ENCODE assay signal across 20 cellular contexts in genomic region chr20:52748235-52748950, GRCh38.
A peak's percentile ranks its signal among the peaks of the same experiment; 100 is the strongest.
DNase-seq lines count a peak whose midpoint lies in the region; ATAC-seq and TF ChIP-seq lines count a peak whose summit lies in the region.
"Had no signal": no experiment of that assay in that cellular context is flagged by ENCODE, and none has a peak within 500 bp of the region (broad histone marks: within the 10 kb centered on the region; RNA-seq: fewer than 3 reads in every experiment).

No MANE protein-coding gene starts in this region.

- no peak overlapping the region for H2AFZ ChIP-seq in H9 (ENCODE audit: low read length)

- H2BK5ac ChIP-seq in H9 (ENCODE audit: insufficient read length, low read length) = no peak overlapping the region

- H3K79me2 ChIP-seq in H9 (ENCODE audit: insufficient read depth, low read length) = no peaks in the 10 kb centered on the region

- H2BK15ac ChIP-seq in H9 (ENCODE audit: low read depth, low read length) = no peak overlapping the region

- intact Hi-C loops in left cardiac atrium (cut with DNase I) = no loop called here
- intact Hi-C loops in sigmoid colon (cut with DNase I) = no loop called here

- H3K79me1 ChIP-seq in H9 (ENCODE audit: insufficient read depth, low read depth, low read length, poor library complexity, severe bottlenecking) = no peaks in the 10 kb centered on the region

- peak; percentile 55 to 83 for ATAC-seq in left cardiac atrium
- ATAC-seq: stimulated activated naive CD8-positive, alpha-beta T cell treated with anti-CD3 and anti-CD28 coated beads, Interleukin-15, amount 100 ng/mL, for 72 hours had no signal

- H3K4ac ChIP-seq in H9 (ENCODE audit: low read depth, low read length) = no peak overlapping the region

- WGBS in sigmoid colon, 2 donors = 74 to 76% methylated on average over 13 of the region's 13 CpGs
- WGBS in H9 (ENCODE audit: extremely low coverage, insufficient read length, low lambda C conversion rate) = no CpG with 5 or more reads among the region's 13 CpGs

- no peak overlapping the region for H2BK120ac ChIP-seq in H9 (ENCODE audit: low read depth, low read length, poor library complexity, severe bottlenecking)

- no peak overlapping the region for H3K4me2 ChIP-seq in H9 (ENCODE audit: insufficient read depth, insufficient read length, low read length)

- H3K4me3 Mint-ChIP-seq in type B pancreatic cell (no peak overlapping the region), H9 (no peak overlapping the region)
- H3K4me3 Mint-ChIP-seq: dendritic cell treated with granulocyte-macrophage colony-stimulating factor and Interleukin-4, amounts not matched to agents 40 ng/mL and 50 ng/mL, for 4 days; stimulated activated naive CD8-positive, alpha-beta T cell treated with anti-CD3 and anti-CD28 coated beads, Interleukin-15, amount 100 ng/mL, for 72 hours had no signal

- H3T11ph ChIP-seq in H9 (ENCODE audit: low read length) = no peak overlapping the region

- no peak overlapping the region for H3K27ac ChIP-seq in WERI-Rb-1
- peak overlapping the region; percentile 9 to 55 (median 30) for H3K27ac ChIP-seq in sigmoid colon
- H3K27ac ChIP-seq in H9 (ENCODE audit: insufficient read length, low read depth, low read length) = no peak overlapping the region
- H3K27ac ChIP-seq: body of pancreas had no signal

- no peak overlapping the region for H2AK5ac ChIP-seq in H9 (ENCODE audit: insufficient read length, low read length)

- H4K91ac ChIP-seq in H9 (ENCODE audit: insufficient read length, low read depth, low read length) = no peak overlapping the region

- H3K18ac ChIP-seq in H9 (ENCODE audit: insufficient read length, low read depth, low read length) = no peak overlapping the region

- no peak overlapping the region for H3K56ac ChIP-seq in H9 (ENCODE audit: insufficient read length, low read depth, low read length)

- H3K9me3 Mint-ChIP-seq in type B pancreatic cell = no peaks in the 10 kb centered on the region
- no peaks in the 10 kb centered on the region for H3K9me3 Mint-ChIP-seq in H9
- H3K9me3 Mint-ChIP-seq: dendritic cell treated with granulocyte-macrophage colony-stimulating factor and Interleukin-4, amounts not matched to agents 40 ng/mL and 50 ng/mL, for 4 days; stimulated activated naive CD8-positive, alpha-beta T cell treated with anti-CD3 and anti-CD28 coated beads, Interleukin-15, amount 100 ng/mL, for 72 hours had no signal

- H3K4me1 ChIP-seq in sigmoid colon = peaks cover 0 to 8% (median 0%) of the 10 kb centered on the region in 4 donors
- no peaks in the 10 kb centered on the region for H3K4me1 ChIP-seq in H9 (ENCODE audit: insufficient read depth, low read length)
- H3K4me1 ChIP-seq: body of pancreas had no signal

- H3K14ac ChIP-seq in H9 (ENCODE audit: insufficient read depth, low read length) = no peak overlapping the region

- no peak overlapping the region for H3K27ac Mint-ChIP-seq in type B pancreatic cell
- no peak overlapping the region for H3K27ac Mint-ChIP-seq in H9
- H3K27ac Mint-ChIP-seq: dendritic cell treated with granulocyte-macrophage colony-stimulating factor and Interleukin-4, amounts not matched to agents 40 ng/mL and 50 ng/mL, for 4 days; stimulated activated naive CD8-positive, alpha-beta T cell treated with anti-CD3 and anti-CD28 coated beads, Interleukin-15, amount 100 ng/mL, for 72 hours had no signal

- H3K36me3 Mint-ChIP-seq in type B pancreatic cell (no peaks in the 10 kb centered on the region), H9 (ENCODE audit: insufficient read depth in 1 of 3, low read depth in 3 of 3) (no peaks in the 10 kb centered on the region)

- no peak overlapping the region for H3K9ac ChIP-seq in H9 (ENCODE audit: extremely low read depth, insufficient read length, low read length)

- no peak overlapping the region for H3K23ac ChIP-seq in H9 (ENCODE audit: insufficient read length, low read depth, low read length)

- no peak overlapping the region for H2BK20ac ChIP-seq in H9 (ENCODE audit: low read depth, low read length, poor library complexity, severe bottlenecking)

- H4K5ac ChIP-seq in H9 (ENCODE audit: insufficient read length, low read depth, low read length) = no peak overlapping the region

- no peak overlapping the region for H2BK12ac ChIP-seq in H9 (ENCODE audit: insufficient read length, low read depth, low read length)

- no peak for TF ChIP-seq POLR2A in sigmoid colon (IDR thresholded peaks at IDR 0.05)

- TF ChIP-seq CTCF in WERI-Rb-1 (IDR thresholded peaks at IDR 0.05; ENCODE audit: low read depth, low read length) = no peak
- no peak for TF ChIP-seq CTCF in sigmoid colon (IDR thresholded peaks at IDR 0.05)
- TF ChIP-seq CTCF in type B pancreatic cell (conservative IDR thresholded peaks at IDR 0.05) = no peak
- TF ChIP-seq CTCF in H9 (conservative IDR thresholded peaks at IDR 0.05) = no peak

- H3K36me3 ChIP-seq in WERI-Rb-1 = no peaks in the 10 kb centered on the region
- H3K36me3 ChIP-seq in sigmoid colon = no peaks in the 10 kb centered on the region

- H3K4me3 ChIP-seq in WERI-Rb-1 (ENCODE audit: low read depth, low read length) = no peak overlapping the region
- no peak overlapping the region for H3K4me3 ChIP-seq in sigmoid colon
- H3K4me3 ChIP-seq: body of pancreas had no signal

- no peak overlapping the region for H4K8ac ChIP-seq in H9 (replicated peaks; ENCODE audit: insufficient read length, low read depth, low read length)

- H3K27me3 ChIP-seq in WERI-Rb-1 (ENCODE audit: insufficient read depth, low read depth, severe bottlenecking) = no peaks in the 10 kb centered on the region
- H3K27me3 ChIP-seq in sigmoid colon = no peaks in the 10 kb centered on the region
- H3K27me3 ChIP-seq in H9 (ENCODE audit: insufficient read depth, low read length) = no peaks in the 10 kb centered on the region
- H3K27me3 ChIP-seq: body of pancreas had no signal

- no peaks in the 10 kb centered on the region for H3K23me2 ChIP-seq in H9 (ENCODE audit: insufficient read length, low read depth, low read length, poor library complexity, severe bottlenecking)

- peaks cover 6% of the 10 kb centered on the region for H3K27me3 Mint-ChIP-seq in type B pancreatic cell
- H3K27me3 Mint-ChIP-seq in H9 (ENCODE audit: low read depth) = no peaks in the 10 kb centered on the region; the same call in 1 of the 2 replicates
- H3K27me3 Mint-ChIP-seq: dendritic cell treated with granulocyte-macrophage colony-stimulating factor and Interleukin-4, amounts not matched to agents 40 ng/mL and 50 ng/mL, for 4 days had no signal

- TF ChIP-seq EP300 in sigmoid colon (IDR thresholded peaks at IDR 0.05) = no peak

- DNase-seq in GM04503 (ENCODE audit: low read depth) = peak; percentile 4
- peak; percentile 27 for DNase-seq in WERI-Rb-1
- DNase-seq in left cardiac atrium = peak; percentile 23
- DNase-seq in sigmoid colon = peak; percentile 69
- no peak for DNase-seq in type B pancreatic cell (ENCODE audit: extremely low spot score, unreplicated experiment)
- no peak for DNase-seq in RPMI8226
- DNase-seq in H9 = no peak
- no peak for DNase-seq in NCI-H345 (lab: John Stamatoyannopoulos, UW)
- DNase-seq: activated CD4-positive, alpha-beta T cell treated with anti-CD3 and anti-CD28 coated beads, Interleukin-2, amount 50 U/mL, for 4 hours; activated naive CD4-positive, alpha-beta T cell treated with anti-CD3 and anti-CD28 coated beads, Interleukin-2, amount 50 U/mL, for 16 hours; activated T-cell treated with anti-CD3 and anti-CD28 coated beads, Interleukin-2, amount 50 U/mL, for 1 hour; AML-193; Calu3; islet precursor cell; MV-4-11; NCI-H2107; NCI-H774; stimulated activated naive CD8-positive, alpha-beta T cell treated with anti-CD3 and anti-CD28 coated beads, Interleukin-15, amount 100 ng/mL, for 72 hours had no signal

- H3K4me1 Mint-ChIP-seq in type B pancreatic cell (ENCODE audit: unreplicated experiment) = peaks cover 12% of the 10 kb centered on the region
- H3K4me1 Mint-ChIP-seq in H9 = peaks cover 16 to 18% of the 10 kb centered on the region in 2 experiments
- H3K4me1 Mint-ChIP-seq: stimulated activated naive CD8-positive, alpha-beta T cell treated with anti-CD3 and anti-CD28 coated beads, Interleukin-15, amount 100 ng/mL, for 72 hours had no signal

- H3K9me3 ChIP-seq in WERI-Rb-1 (ENCODE audit: severe bottlenecking) (no peaks in the 10 kb centered on the region), sigmoid colon (no peaks in the 10 kb centered on the region), H9 (ENCODE audit: control insufficient read depth, low read depth, low read length) (no peaks in the 10 kb centered on the region)
- H3K9me3 ChIP-seq: body of pancreas had no signal

- no peaks in the 10 kb centered on the region for H4K20me1 ChIP-seq in H9 (ENCODE audit: control insufficient read depth, insufficient read depth, insufficient read length)

Comparison
In these comparisons a context has a peak if more than half of its experiments do, and no peak if none do; other contexts are left out.
1. DNase-seq: peak in GM04503 (single experiment), WERI-Rb-1 (single experiment), left cardiac atrium (single experiment) and sigmoid colon (single experiment); none in type B pancreatic cell (single experiment), RPMI8226 (single experiment), H9 (single experiment) and NCI-H345 (single experiment).
2. H3K27ac ChIP-seq: peak in sigmoid colon (4 of 4); none in WERI-Rb-1 (single experiment) and H9 (single experiment).